Comparison of ENCODE assay signal across 1 cellular context in the genomic region with DNA sequence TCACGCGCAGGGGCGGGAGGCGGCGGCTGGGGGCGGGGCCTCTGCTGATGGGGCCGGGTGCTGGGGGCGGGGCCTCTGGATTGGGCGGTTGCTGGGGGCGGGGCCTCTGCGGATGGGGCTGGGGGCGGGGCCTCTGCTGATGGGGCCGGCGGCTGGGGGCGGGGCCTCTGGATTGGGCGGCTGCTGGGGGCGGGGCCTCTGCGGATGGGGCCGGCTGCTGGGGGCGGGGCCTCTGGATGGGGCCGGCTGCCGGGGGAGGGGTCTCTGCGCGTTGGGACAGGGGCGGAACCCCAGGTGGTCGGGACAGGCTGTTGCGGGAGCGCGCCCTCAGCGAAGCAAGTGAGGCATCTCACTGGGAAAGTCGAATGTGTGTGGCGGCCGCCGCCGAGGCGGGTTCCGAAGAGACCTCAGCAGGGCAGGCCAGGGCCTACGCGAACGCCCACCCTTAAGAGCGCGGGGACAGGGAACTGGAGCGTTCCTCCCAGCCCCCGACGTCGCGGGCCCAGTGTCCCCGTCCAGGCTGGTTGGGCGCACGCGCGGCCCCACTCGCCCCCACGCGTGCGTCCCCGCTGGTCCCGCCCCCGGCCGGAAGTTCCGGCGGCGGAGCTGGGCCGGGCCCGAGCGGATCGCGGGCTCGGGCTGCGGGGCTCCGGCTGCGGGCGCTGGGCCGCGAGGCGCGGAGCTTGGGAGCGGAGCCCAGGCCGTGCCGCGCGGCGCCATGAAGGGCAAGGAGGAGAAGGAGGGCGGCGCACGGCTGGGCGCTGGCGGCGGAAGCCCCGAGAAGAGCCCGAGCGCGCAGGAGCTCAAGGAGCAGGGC.
TF ChIP-seq lines count a peak whose summit lies in the region.

A gene (plus strand): TSS at position 603 of the 817 bp plus-strand sequence. CDS start 116 bp downstream, at position 719.

TF ChIP-seq in K562, 482 proteins besides CTCF, POLR2A, EP300 and RAD21 (continued from another document and continues in another):
- TF ChIP-seq, protein P1, sequence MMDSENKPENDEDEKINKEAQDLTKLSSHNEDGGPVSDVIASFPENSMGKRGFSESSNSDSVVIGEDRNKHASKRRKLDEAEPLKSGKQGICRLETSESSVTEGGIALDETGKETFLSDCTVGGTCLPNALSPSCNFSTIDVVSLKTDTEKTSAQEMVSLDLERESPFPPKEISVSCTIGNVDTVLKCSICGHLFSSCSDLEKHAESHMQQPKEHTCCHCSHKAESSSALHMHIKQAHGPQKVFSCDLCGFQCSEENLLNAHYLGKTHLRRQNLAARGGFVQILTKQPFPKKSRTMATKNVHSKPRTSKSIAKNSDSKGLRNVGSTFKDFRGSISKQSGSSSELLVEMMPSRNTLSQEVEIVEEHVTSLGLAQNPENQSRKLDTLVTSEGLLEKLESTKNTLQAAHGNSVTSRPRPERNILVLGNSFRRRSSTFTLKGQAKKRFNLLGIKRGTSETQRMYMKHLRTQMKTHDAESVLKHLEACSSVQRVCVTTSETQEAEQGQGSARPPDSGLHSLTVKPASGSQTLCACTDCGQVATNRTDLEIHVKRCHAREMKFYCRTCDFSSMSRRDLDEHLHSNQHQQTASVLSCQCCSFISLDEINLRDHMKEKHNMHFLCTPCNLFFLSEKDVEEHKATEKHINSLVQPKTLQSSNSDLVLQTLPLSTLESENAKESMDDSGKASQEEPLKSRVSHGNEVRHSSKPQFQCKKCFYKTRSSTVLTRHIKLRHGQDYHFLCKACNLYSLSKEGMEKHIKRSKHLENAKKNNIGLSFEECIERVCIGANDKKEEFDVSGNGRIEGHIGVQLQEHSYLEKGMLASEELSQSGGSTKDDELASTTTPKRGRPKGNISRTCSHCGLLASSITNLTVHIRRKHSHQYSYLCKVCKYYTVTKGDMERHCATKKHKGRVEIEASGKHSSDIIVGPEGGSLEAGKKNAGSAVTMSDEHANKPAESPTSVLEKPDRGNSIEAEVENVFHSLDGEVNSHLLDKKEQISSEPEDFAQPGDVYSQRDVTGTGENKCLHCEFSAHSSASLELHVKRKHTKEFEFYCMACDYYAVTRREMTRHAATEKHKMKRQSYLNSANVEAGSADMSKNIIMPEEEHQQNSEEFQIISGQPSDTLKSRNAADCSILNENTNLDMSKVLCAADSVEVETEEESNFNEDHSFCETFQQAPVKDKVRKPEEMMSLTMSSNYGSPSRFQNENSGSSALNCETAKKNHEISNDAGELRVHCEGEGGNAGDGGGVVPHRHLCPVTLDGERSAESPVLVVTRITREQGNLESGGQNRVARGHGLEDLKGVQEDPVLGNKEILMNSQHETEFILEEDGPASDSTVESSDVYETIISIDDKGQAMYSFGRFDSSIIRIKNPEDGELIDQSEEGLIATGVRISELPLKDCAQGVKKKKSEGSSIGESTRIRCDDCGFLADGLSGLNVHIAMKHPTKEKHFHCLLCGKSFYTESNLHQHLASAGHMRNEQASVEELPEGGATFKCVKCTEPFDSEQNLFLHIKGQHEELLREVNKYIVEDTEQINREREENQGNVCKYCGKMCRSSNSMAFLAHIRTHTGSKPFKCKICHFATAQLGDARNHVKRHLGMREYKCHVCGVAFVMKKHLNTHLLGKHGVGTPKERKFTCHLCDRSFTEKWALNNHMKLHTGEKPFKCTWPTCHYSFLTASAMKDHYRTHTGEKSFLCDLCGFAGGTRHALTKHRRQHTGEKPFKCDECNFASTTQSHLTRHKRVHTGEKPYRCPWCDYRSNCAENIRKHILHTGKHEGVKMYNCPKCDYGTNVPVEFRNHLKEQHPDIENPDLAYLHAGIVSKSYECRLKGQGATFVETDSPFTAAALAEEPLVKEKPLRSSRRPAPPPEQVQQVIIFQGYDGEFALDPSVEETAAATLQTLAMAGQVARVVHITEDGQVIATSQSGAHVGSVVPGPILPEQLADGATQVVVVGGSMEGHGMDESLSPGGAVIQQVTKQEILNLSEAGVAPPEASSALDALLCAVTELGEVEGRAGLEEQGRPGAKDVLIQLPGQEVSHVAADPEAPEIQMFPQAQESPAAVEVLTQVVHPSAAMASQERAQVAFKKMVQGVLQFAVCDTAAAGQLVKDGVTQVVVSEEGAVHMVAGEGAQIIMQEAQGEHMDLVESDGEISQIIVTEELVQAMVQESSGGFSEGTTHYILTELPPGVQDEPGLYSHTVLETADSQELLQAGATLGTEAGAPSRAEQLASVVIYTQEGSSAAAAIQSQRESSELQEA (IDR thresholded peaks at IDR 0.05; ENCODE audit: low read depth): no peak
- no peak for TF ChIP-seq KLF10 (CRISPR knock-in tag; IDR thresholded peaks at IDR 0.05)
- no peak for TF ChIP-seq EZH2 (IDR thresholded peaks at IDR 0.05; ENCODE audit: borderline replicate concordance, low read depth, low read length)
- no peak for TF ChIP-seq SRSF9 (IDR thresholded peaks at IDR 0.05; ENCODE audit: borderline replicate concordance, low read depth, low read length)
- TF ChIP-seq, protein P2, sequence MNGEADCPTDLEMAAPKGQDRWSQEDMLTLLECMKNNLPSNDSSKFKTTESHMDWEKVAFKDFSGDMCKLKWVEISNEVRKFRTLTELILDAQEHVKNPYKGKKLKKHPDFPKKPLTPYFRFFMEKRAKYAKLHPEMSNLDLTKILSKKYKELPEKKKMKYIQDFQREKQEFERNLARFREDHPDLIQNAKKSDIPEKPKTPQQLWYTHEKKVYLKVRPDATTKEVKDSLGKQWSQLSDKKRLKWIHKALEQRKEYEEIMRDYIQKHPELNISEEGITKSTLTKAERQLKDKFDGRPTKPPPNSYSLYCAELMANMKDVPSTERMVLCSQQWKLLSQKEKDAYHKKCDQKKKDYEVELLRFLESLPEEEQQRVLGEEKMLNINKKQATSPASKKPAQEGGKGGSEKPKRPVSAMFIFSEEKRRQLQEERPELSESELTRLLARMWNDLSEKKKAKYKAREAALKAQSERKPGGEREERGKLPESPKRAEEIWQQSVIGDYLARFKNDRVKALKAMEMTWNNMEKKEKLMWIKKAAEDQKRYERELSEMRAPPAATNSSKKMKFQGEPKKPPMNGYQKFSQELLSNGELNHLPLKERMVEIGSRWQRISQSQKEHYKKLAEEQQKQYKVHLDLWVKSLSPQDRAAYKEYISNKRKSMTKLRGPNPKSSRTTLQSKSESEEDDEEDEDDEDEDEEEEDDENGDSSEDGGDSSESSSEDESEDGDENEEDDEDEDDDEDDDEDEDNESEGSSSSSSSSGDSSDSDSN (IDR thresholded peaks at IDR 0.05; ENCODE audit: borderline replicate concordance in 1 of 2, low read depth in 2 of 2, low read length in 2 of 2): peak in 1 of 2 experiments; percentile 84; a peak in 2 of 4 replicates
- peak; percentile 89 for TF ChIP-seq ZBTB7A (IDR thresholded peaks at IDR 0.05; ENCODE audit: borderline replicate concordance, control insufficient read depth, low read depth, low read length)
- no peak for TF ChIP-seq MYNN (IDR thresholded peaks at IDR 0.05)
- TF ChIP-seq MYNN (CRISPR knock-in tag; IDR thresholded peaks at IDR 0.05): no peak
- no peak for TF ChIP-seq NFYB (IDR thresholded peaks at IDR 0.05; ENCODE audit: extremely low read depth, insufficient read length)
- no peak for TF ChIP-seq ZNF24 (IDR thresholded peaks at IDR 0.05)
- TF ChIP-seq ZNF3 (CRISPR knock-in tag; IDR thresholded peaks at IDR 0.05): no peak
- TF ChIP-seq PHB2 (IDR thresholded peaks at IDR 0.05; ENCODE audit: low read depth): no peak
- peak; percentile 54 for TF ChIP-seq ATF7 (IDR thresholded peaks at IDR 0.05)
- TF ChIP-seq ELF4 (CRISPR knock-in tag; IDR thresholded peaks at IDR 0.05): no peak
- no peak for TF ChIP-seq PHF21A (IDR thresholded peaks at IDR 0.05; ENCODE audit: borderline replicate concordance, low read depth)
- TF ChIP-seq TAF1 (IDR thresholded peaks at IDR 0.05; ENCODE audit: control insufficient read depth, extremely low read depth, insufficient read depth, low read length, severe bottlenecking): peak; percentile 39
- TF ChIP-seq, protein P3, sequence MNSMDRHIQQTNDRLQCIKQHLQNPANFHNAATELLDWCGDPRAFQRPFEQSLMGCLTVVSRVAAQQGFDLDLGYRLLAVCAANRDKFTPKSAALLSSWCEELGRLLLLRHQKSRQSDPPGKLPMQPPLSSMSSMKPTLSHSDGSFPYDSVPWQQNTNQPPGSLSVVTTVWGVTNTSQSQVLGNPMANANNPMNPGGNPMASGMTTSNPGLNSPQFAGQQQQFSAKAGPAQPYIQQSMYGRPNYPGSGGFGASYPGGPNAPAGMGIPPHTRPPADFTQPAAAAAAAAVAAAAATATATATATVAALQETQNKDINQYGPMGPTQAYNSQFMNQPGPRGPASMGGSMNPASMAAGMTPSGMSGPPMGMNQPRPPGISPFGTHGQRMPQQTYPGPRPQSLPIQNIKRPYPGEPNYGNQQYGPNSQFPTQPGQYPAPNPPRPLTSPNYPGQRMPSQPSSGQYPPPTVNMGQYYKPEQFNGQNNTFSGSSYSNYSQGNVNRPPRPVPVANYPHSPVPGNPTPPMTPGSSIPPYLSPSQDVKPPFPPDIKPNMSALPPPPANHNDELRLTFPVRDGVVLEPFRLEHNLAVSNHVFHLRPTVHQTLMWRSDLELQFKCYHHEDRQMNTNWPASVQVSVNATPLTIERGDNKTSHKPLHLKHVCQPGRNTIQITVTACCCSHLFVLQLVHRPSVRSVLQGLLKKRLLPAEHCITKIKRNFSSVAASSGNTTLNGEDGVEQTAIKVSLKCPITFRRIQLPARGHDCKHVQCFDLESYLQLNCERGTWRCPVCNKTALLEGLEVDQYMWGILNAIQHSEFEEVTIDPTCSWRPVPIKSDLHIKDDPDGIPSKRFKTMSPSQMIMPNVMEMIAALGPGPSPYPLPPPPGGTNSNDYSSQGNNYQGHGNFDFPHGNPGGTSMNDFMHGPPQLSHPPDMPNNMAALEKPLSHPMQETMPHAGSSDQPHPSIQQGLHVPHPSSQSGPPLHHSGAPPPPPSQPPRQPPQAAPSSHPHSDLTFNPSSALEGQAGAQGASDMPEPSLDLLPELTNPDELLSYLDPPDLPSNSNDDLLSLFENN (IDR thresholded peaks at IDR 0.05; ENCODE audit: low read depth in 2 of 2, low read length in 2 of 2): no peak
- TF ChIP-seq, protein P4, sequence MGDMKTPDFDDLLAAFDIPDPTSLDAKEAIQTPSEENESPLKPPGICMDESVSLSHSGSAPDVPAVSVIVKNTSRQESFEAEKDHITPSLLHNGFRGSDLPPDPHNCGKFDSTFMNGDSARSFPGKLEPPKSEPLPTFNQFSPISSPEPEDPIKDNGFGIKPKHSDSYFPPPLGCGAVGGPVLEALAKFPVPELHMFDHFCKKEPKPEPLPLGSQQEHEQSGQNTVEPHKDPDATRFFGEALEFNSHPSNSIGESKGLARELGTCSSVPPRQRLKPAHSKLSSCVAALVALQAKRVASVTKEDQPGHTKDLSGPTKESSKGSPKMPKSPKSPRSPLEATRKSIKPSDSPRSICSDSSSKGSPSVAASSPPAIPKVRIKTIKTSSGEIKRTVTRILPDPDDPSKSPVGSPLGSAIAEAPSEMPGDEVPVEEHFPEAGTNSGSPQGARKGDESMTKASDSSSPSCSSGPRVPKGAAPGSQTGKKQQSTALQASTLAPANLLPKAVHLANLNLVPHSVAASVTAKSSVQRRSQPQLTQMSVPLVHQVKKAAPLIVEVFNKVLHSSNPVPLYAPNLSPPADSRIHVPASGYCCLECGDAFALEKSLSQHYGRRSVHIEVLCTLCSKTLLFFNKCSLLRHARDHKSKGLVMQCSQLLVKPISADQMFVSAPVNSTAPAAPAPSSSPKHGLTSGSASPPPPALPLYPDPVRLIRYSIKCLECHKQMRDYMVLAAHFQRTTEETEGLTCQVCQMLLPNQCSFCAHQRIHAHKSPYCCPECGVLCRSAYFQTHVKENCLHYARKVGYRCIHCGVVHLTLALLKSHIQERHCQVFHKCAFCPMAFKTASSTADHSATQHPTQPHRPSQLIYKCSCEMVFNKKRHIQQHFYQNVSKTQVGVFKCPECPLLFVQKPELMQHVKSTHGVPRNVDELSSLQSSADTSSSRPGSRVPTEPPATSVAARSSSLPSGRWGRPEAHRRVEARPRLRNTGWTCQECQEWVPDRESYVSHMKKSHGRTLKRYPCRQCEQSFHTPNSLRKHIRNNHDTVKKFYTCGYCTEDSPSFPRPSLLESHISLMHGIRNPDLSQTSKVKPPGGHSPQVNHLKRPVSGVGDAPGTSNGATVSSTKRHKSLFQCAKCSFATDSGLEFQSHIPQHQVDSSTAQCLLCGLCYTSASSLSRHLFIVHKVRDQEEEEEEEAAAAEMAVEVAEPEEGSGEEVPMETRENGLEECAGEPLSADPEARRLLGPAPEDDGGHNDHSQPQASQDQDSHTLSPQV (IDR thresholded peaks at IDR 0.05): no peak; the same call in 1 of the 2 replicates
- TF ChIP-seq L3MBTL2 (IDR thresholded peaks at IDR 0.05): peak; percentile 43
- TF ChIP-seq, protein P5, sequence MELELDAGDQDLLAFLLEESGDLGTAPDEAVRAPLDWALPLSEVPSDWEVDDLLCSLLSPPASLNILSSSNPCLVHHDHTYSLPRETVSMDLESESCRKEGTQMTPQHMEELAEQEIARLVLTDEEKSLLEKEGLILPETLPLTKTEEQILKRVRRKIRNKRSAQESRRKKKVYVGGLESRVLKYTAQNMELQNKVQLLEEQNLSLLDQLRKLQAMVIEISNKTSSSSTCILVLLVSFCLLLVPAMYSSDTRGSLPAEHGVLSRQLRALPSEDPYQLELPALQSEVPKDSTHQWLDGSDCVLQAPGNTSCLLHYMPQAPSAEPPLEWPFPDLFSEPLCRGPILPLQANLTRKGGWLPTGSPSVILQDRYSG (tag; conservative IDR thresholded peaks at IDR 0.05; ENCODE audit: low read depth): no peak
- TF ChIP-seq KDM5B (IDR thresholded peaks at IDR 0.05; ENCODE audit: insufficient replicate concordance, low read depth, low read length): peak; percentile 53
- TF ChIP-seq, protein P6, sequence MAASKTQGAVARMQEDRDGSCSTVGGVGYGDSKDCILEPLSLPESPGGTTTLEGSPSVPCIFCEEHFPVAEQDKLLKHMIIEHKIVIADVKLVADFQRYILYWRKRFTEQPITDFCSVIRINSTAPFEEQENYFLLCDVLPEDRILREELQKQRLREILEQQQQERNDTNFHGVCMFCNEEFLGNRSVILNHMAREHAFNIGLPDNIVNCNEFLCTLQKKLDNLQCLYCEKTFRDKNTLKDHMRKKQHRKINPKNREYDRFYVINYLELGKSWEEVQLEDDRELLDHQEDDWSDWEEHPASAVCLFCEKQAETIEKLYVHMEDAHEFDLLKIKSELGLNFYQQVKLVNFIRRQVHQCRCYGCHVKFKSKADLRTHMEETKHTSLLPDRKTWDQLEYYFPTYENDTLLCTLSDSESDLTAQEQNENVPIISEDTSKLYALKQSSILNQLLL (CRISPR knock-in tag; IDR thresholded peaks at IDR 0.05; ENCODE audit: borderline replicate concordance): no peak
- TF ChIP-seq, protein P7, sequence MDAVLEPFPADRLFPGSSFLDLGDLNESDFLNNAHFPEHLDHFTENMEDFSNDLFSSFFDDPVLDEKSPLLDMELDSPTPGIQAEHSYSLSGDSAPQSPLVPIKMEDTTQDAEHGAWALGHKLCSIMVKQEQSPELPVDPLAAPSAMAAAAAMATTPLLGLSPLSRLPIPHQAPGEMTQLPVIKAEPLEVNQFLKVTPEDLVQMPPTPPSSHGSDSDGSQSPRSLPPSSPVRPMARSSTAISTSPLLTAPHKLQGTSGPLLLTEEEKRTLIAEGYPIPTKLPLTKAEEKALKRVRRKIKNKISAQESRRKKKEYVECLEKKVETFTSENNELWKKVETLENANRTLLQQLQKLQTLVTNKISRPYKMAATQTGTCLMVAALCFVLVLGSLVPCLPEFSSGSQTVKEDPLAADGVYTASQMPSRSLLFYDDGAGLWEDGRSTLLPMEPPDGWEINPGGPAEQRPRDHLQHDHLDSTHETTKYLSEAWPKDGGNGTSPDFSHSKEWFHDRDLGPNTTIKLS (IDR thresholded peaks at IDR 0.05; ENCODE audit: borderline replicate concordance, low read depth): no peak
- no peak for TF ChIP-seq SNIP1 (IDR thresholded peaks at IDR 0.05; ENCODE audit: low read depth)
- no peak for TF ChIP-seq ZNF644 (tag; IDR thresholded peaks at IDR 0.05; ENCODE audit: low read depth)
- TF ChIP-seq CCNT2 (IDR thresholded peaks at IDR 0.05; ENCODE audit: borderline replicate concordance, extremely low read depth, insufficient read length, low read depth, low read length): peak; percentile 55
